8 cellular contexts compared by ENCODE assay signal in genomic region chr4:2931765-2932560, GRCh38. TPM values are rescaled to one million over a fixed set of nuclear protein-coding genes. Genes with fewer than 3 reads are reported as not detected.
DNase-seq lines count a peak whose midpoint lies in the region; ATAC-seq and TF ChIP-seq lines count a peak whose summit lies in the region.

No MANE protein-coding gene starts in this region.

- no peaks in the 10 kb centered on the region for H3K27me3 ChIP-seq in colonic mucosa

- peak overlapping the region; percentile 65 for H3K27ac Mint-ChIP-seq in T-helper 1 cell treated with Interleukin-12 subunit alpha and Interleukin-12 subunit beta and Interleukin-4 antibody, amounts not matched to agents 30 μg/mL and 1 μg/mL, for 36 hours
- H3K27ac Mint-ChIP-seq in neural crest cell (ENCODE audit: unreplicated experiment) = no peak overlapping the region

- no peaks in the 10 kb centered on the region for H3K36me3 ChIP-seq in colonic mucosa

- H3K9ac ChIP-seq in colonic mucosa (ENCODE audit: low read depth in 2 of 2, low read length in 2 of 2) = peak overlapping the region; percentile 40 to 62

- no peak overlapping the region for H3K4me3 ChIP-seq in colonic mucosa

- H3K4me1 Mint-ChIP-seq in T-helper 1 cell treated with Interleukin-12 subunit alpha and Interleukin-12 subunit beta and Interleukin-4 antibody, amounts not matched to agents 30 μg/mL and 1 μg/mL, for 36 hours (ENCODE audit: low read depth) = peaks cover 30% of the 10 kb centered on the region
- peaks cover 22% of the 10 kb centered on the region for H3K4me1 Mint-ChIP-seq in neural crest cell

- ATAC-seq in GM18505 (IDR thresholded peaks at IDR 0.05; ENCODE audit: unreplicated experiment) (peak; percentile 38), HG02798 (IDR thresholded peaks at IDR 0.05; ENCODE audit: poor library complexity, unreplicated experiment) (peak; percentile 33)

- TF ChIP-seq CTCF in colonic mucosa (IDR thresholded peaks at IDR 0.05) (no peak), neural crest cell (conservative IDR thresholded peaks at IDR 0.05) (no peak)

- H3K27ac ChIP-seq in colonic mucosa = peak overlapping the region; percentile 32

- no peaks in the 10 kb centered on the region for H3K27me3 Mint-ChIP-seq in T-helper 1 cell treated with Interleukin-12 subunit alpha and Interleukin-12 subunit beta and Interleukin-4 antibody, amounts not matched to agents 30 μg/mL and 1 μg/mL, for 36 hours (ENCODE audit: low read depth)
- H3K27me3 Mint-ChIP-seq in neural crest cell (ENCODE audit: low read depth) = peaks cover 4% of the 10 kb centered on the region

- peak overlapping the region; percentile 93 for H3K4me3 Mint-ChIP-seq in T-helper 1 cell treated with Interleukin-12 subunit alpha and Interleukin-12 subunit beta and Interleukin-4 antibody, amounts not matched to agents 30 μg/mL and 1 μg/mL, for 36 hours
- H3K4me3 Mint-ChIP-seq in neural crest cell = peak overlapping the region; percentile 94

- no peaks in the 10 kb centered on the region for H3K9me3 ChIP-seq in colonic mucosa

- intact Hi-C loops in colonic mucosa (cut with DNase I) = loop anchor here (5.0 to 10.0 kb wide), 2 partner anchors 87 to 170 kb away; partner anchors contain the start of gene ADD1

- DNase-seq in colonic mucosa = peak; percentile 50
- DNase-seq in neural crest cell (ENCODE audit: low read depth, low spot score) = no peak
- DNase-seq in H4 (ENCODE audit: low spot score) = no peak
- no peak for DNase-seq in T1000 (lab: John Stamatoyannopoulos, UW)
- no peak for DNase-seq in AG20443 (ENCODE audit: low spot score)

- H3K9me3 Mint-ChIP-seq in T-helper 1 cell treated with Interleukin-12 subunit alpha and Interleukin-12 subunit beta and Interleukin-4 antibody, amounts not matched to agents 30 μg/mL and 1 μg/mL, for 36 hours = no peaks in the 10 kb centered on the region
- H3K9me3 Mint-ChIP-seq in neural crest cell = no peaks in the 10 kb centered on the region

- peaks cover 17% of the 10 kb centered on the region for H3K4me1 ChIP-seq in colonic mucosa

- H3K36me3 Mint-ChIP-seq in T-helper 1 cell treated with Interleukin-12 subunit alpha and Interleukin-12 subunit beta and Interleukin-4 antibody, amounts not matched to agents 30 μg/mL and 1 μg/mL, for 36 hours (ENCODE audit: low read depth) = peaks cover 16% of the 10 kb centered on the region
- peaks cover 3% of the 10 kb centered on the region for H3K36me3 Mint-ChIP-seq in neural crest cell (ENCODE audit: low read depth)

- TF ChIP-seq POLR2A in GM18505 (IDR thresholded peaks at IDR 0.05; ENCODE audit: borderline replicate concordance, extremely low read depth, insufficient read depth, insufficient read length) = peak; percentile 40

RNA-seq across cellular contexts. Expression of gene NOP14, which starts 31.2 kb away (rescaled TPM):
- total RNA-seq in colonic mucosa (10 to 100 TPM; 16.5 to 40.4 TPM), neural crest cell (46.6 and 49.2 TPM in 2 replicates)
- 15.8 and 18.8 TPM in 2 replicates for total RNA-seq in H4 (2014; rRNA removed; shearing (Covaris generic))

RNA-seq across cellular contexts. Expression of gene GRK4, which starts 31.4 kb away (rescaled TPM):
- 1 to 10 TPM in 1 of 2 donors, under 1 TPM in 1; 0.77 to 1.7 TPM for total RNA-seq in colonic mucosa
- total RNA-seq in neural crest cell = 8.9 and 11.6 TPM in 2 replicates
- total RNA-seq in H4 (2014; rRNA removed; shearing (Covaris generic)) = 1.6 and 3.3 TPM in 2 replicates
